8 cellular contexts compared by ENCODE assay signal in genomic region chr17:42118545-42118944, GRCh38. TPM values are rescaled to one million over a fixed set of nuclear protein-coding genes. Genes with fewer than 3 reads are reported as not detected.
A peak's percentile ranks its signal among the peaks of the same experiment; 100 is the strongest.
DNase-seq lines count a peak whose midpoint lies in the region; TF ChIP-seq lines count a peak whose summit lies in the region.

No MANE protein-coding gene starts in this region.

- peak; percentile 70 for TF ChIP-seq CTCF in kidney epithelial cell (IDR thresholded peaks at IDR 0.05; ENCODE audit: insufficient read depth, low read length, poor library complexity, severe bottlenecking)

- no peak overlapping the region for H3K4me3 ChIP-seq in kidney epithelial cell (ENCODE audit: low read depth, low read length)

- DNase-seq in SIG-M5 treated with dmso at 0.1 percent for 504 hours (lab: John Stamatoyannopoulos, UW; ENCODE audit: unreplicated experiment) (peak; percentile 23), SIG-M5 (lab: John Stamatoyannopoulos, UW) (no peak), NCI-H1930 (lab: John Stamatoyannopoulos, UW) (peak; percentile 13 to 19), kidney epithelial cell (ENCODE audit: low read depth) (no peak), GF-D8 (lab: John Stamatoyannopoulos, UW) (no peak), GOT3 (lab: John Stamatoyannopoulos, UW) (no peak), dedifferentiated amniotic fluid mesenchymal stem cell (ENCODE audit: extremely low spot score) (no peak)
- DNase-seq in activated T-cell treated with anti-CD3 and anti-CD28 coated beads, Interleukin-2, amount 50 U/mL, for 48 hours, result peak; percentile 63 to 68

- H3K36me3 ChIP-seq in kidney epithelial cell (ENCODE audit: control insufficient read depth, insufficient read depth, low read length), result no peaks in the 10 kb centered on the region

- no peaks in the 10 kb centered on the region for H3K27me3 ChIP-seq in kidney epithelial cell (ENCODE audit: control insufficient read depth, insufficient read depth, low read length)

RNA-seq across cellular contexts. Expression of gene KAT2A, which starts 2.6 kb away (rescaled TPM):
- total RNA-seq in kidney epithelial cell, result 22.2 and 32.4 TPM in 2 replicates

RNA-seq across cellular contexts. Expression of gene HSPB9, which starts 4.1 kb away (rescaled TPM):
- total RNA-seq in kidney epithelial cell, result not detected in 2 replicates

RNA-seq across cellular contexts. Expression of gene DHX58, which starts 6.0 kb away (rescaled TPM):
- 10.0 and 14.7 TPM in 2 replicates for total RNA-seq in kidney epithelial cell

RNA-seq across cellular contexts. Expression of gene ZNF385C, which starts 20.3 kb away (rescaled TPM):
- 0.04 and 0.34 TPM in 2 replicates for total RNA-seq in kidney epithelial cell

RNA-seq across cellular contexts. Expression of gene RAB5C, which starts 36.2 kb away (rescaled TPM):
- 142 and 195 TPM in 2 replicates for total RNA-seq in kidney epithelial cell

Comparison
In these comparisons a context has a peak if more than half of its experiments do, and no peak if none do; other contexts are left out.
1. DNase-seq: peak in SIG-M5 treated with dmso at 0.1 percent for 504 hours (single experiment), NCI-H1930 (2 of 2) and activated T-cell treated with anti-CD3 and anti-CD28 coated beads, Interleukin-2, amount 50 U/mL, for 48 hours (2 of 2); none in SIG-M5 (single experiment), kidney epithelial cell (single experiment), GF-D8 (single experiment), GOT3 (single experiment) and dedifferentiated amniotic fluid mesenchymal stem cell (single experiment).